11 cellular contexts compared by ENCODE assay signal in the genomic region with DNA sequence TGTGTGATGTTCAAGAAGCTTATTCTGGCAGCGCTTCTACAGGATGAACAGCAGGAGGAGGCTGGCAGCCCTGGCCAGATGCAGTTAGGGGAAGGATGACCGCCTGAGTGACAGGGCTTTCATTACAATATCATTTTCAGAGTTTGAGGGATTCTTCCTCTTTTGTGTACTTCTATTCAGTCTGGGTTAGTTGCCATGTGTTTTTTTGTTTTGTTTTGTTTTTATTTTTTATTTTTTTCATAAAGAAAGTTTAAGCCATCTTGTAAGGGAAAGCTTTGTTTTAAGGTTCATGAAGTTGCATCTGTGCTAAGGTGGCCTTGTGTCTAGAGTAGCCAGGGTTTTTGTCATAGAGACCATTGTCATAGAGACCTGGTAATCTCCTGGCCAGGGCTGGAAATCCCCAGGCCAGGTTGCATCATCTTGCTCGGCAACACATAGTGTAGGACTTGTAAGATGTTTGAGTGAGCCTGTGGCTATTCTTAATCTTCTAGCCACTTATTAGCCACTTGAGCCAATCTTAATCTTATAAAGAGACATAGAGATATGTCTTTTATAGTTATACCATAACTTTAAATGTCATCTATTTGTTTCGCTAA.
DNase-seq lines count a peak whose midpoint lies in the region; ATAC-seq and TF ChIP-seq lines count a peak whose summit lies in the region.
"Had no signal": no experiment of that assay in that cellular context is flagged by ENCODE, and none has a peak within 500 bp of the region (broad histone marks: within the 10 kb centered on the region; RNA-seq: fewer than 3 reads in every experiment).

No MANE protein-coding gene starts in this region.

- peak; percentile 56 for DNase-seq in Calu3
- peak; percentile 57 for DNase-seq in WERI-Rb-1
- no peak for DNase-seq in T-helper 9 cell
- no peak for DNase-seq in ecto neural progenitor cell (ENCODE audit: low spot score)
- DNase-seq in SW 1271 (lab: John Stamatoyannopoulos, UW): no peak
- DNase-seq in head of caudate nucleus: no peak
- DNase-seq: cerebellar nuclear complex, COR-L47 had no signal

- no peaks in the 10 kb centered on the region for H3K36me3 ChIP-seq in WERI-Rb-1
- H3K36me3 ChIP-seq: neutrophil had no signal

- CTCF ChIA-PET in Calu3 (lab: Charles Lee): interaction anchor here (1.3 kb wide), 1 partner anchor 503 kb away, joined by 3 read pairs; the partner anchor contains the start of gene GPR37

- H3K4me1 Mint-ChIP-seq in Calu3 (ENCODE audit: low read depth, unreplicated experiment): peaks cover 7% of the 10 kb centered on the region

- H3K27ac ChIP-seq in WERI-Rb-1: no peak overlapping the region; the same call in 1 of the 2 replicates
- H3K27ac ChIP-seq: neutrophil had no signal

- no peaks in the 10 kb centered on the region for H3K27me3 Mint-ChIP-seq in Calu3 (ENCODE audit: unreplicated experiment)

- no peak overlapping the region for H3K4me3 ChIP-seq in WERI-Rb-1 (ENCODE audit: low read depth, low read length)

- no peak overlapping the region for H3K4me3 Mint-ChIP-seq in Calu3 (ENCODE audit: low read depth, unreplicated experiment)

- H3K27me3 ChIP-seq in WERI-Rb-1 (ENCODE audit: insufficient read depth, low read depth, severe bottlenecking): no peaks in the 10 kb centered on the region
- H3K27me3 ChIP-seq: neutrophil had no signal

- TF ChIP-seq CTCF in Calu3 (IDR thresholded peaks at IDR 0.05; ENCODE audit: unreplicated experiment) (no peak), WERI-Rb-1 (IDR thresholded peaks at IDR 0.05; ENCODE audit: low read depth, low read length) (no peak)

- no TSS peak for BruUV-seq in Calu3 (replicated peaks; lab: Mats Ljungman, UMichigan)

- intact Hi-C loops in Calu3 (cut with micrococcal nuclease; ENCODE audit: unreplicated experiment) (no loop called here), head of caudate nucleus (cut with DNase I) (no loop called here)

- ATAC-seq in GM19467 (IDR thresholded peaks at IDR 0.05; ENCODE audit: unreplicated experiment) (peak; percentile 83), HG03139 (IDR thresholded peaks at IDR 0.05; ENCODE audit: unreplicated experiment) (peak; percentile 84)

- no peaks in the 10 kb centered on the region for H3K36me3 Mint-ChIP-seq in Calu3 (ENCODE audit: insufficient read depth, unreplicated experiment)

- H3K9me3 Mint-ChIP-seq in Calu3 (ENCODE audit: low read depth, unreplicated experiment): peaks cover 3% of the 10 kb centered on the region

- H3K9me3 ChIP-seq in WERI-Rb-1 (ENCODE audit: severe bottlenecking): no peaks in the 10 kb centered on the region
- H3K9me3 ChIP-seq: neutrophil had no signal

- peak overlapping the region; percentile 33 for H3K27ac Mint-ChIP-seq in Calu3 (ENCODE audit: unreplicated experiment)

Comparison
In these comparisons a context has a peak if more than half of its experiments do, and no peak if none do; other contexts are left out.
1. DNase-seq: peak in Calu3 (single experiment) and WERI-Rb-1 (single experiment); none in T-helper 9 cell (single experiment), ecto neural progenitor cell (single experiment), SW 1271 (0 of 2) and head of caudate nucleus (0 of 42).